14 cellular contexts compared by ENCODE assay signal in the genomic region with DNA sequence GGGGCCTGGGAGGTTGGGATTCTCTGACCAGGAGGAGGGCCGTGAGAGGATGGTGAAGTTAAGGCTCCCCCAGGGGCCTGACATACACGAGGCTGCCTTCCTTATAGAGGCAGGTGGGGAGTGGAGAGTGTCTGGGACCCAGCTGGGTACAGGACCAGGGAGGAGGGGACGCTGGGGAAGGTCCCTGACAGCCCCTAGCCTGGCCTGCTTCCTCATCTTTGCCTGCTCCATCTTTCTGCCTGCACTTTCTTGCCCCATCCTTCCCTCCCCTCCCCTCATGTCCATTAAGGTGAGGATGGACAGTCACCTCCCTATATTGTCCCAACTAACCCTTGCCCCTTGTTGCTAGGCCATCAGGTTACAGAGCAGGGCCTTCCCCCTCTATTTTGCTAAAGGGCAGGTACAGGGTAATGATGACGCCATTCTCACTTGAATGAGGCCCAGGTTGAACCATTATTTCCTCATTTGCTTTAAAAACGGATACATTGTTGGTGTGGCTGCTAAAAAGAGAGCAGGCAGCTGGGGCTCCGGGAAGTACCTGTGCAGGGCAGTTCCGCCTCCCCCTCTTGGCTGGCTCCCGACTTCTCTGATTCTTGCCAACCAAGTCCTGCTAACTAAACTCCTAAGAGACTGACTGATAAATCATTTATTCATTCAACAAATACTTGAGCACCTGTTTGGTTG. TPM values are rescaled to one million over a fixed set of nuclear protein-coding genes. Genes with fewer than 3 reads are reported as not detected.
DNase-seq lines count a peak whose midpoint lies in the region; ATAC-seq and TF ChIP-seq lines count a peak whose summit lies in the region.
"Had no signal": no experiment of that assay in that cellular context is flagged by ENCODE, and none has a peak within 500 bp of the region (broad histone marks: within the 10 kb centered on the region; RNA-seq: fewer than 3 reads in every experiment).

No MANE protein-coding gene starts in this region.

- H3K4me3 ChIP-seq in psoas muscle = no peak overlapping the region
- H3K4me3 ChIP-seq: cardiac muscle cell, skin epidermis had no signal

- H3K27me3 ChIP-seq in psoas muscle (ENCODE audit: insufficient read depth in 3 of 3, low read length in 2 of 3) = no peaks in the 10 kb centered on the region
- H3K27me3 ChIP-seq: cardiac muscle cell had no signal

- H3K36me3 ChIP-seq in psoas muscle (ENCODE audit: insufficient read depth in 1 of 2, low read depth in 1 of 2) = no peaks in the 10 kb centered on the region
- H3K36me3 ChIP-seq: cardiac muscle cell had no signal

- H3K9me3 Mint-ChIP-seq in activated CD4-positive, alpha-beta T cell treated with anti-CD3 and anti-CD28 coated beads, Interleukin-2, amount 10 ng/mL, durations not matched to agents 24 days and 14 days = no peaks in the 10 kb centered on the region
- H3K9me3 Mint-ChIP-seq in activated naive CD8-positive, alpha-beta T cell treated with anti-CD3 and anti-CD28 coated beads, Interleukin-2, amount 50 U/mL, for 24 hours = no peaks in the 10 kb centered on the region
- H3K9me3 Mint-ChIP-seq in stimulated activated naive B cell treated with anti-CD40 and anti-IgM and Interleukin-4, amounts not matched to agents 10 μg/mL and 1 μg/mL and 100 μg/mL, for 72 hours = peaks cover 3 to 5% of the 10 kb centered on the region in 2 donors

- H3K4me1 ChIP-seq in psoas muscle = peaks cover 15% of the 10 kb centered on the region

- H3K27me3 Mint-ChIP-seq in activated CD4-positive, alpha-beta T cell treated with anti-CD3 and anti-CD28 coated beads, Interleukin-2, amount 10 ng/mL, durations not matched to agents 24 days and 14 days = peaks cover 3% of the 10 kb centered on the region
- H3K27me3 Mint-ChIP-seq in activated naive CD8-positive, alpha-beta T cell treated with anti-CD3 and anti-CD28 coated beads, Interleukin-2, amount 50 U/mL, for 24 hours = no peaks in the 10 kb centered on the region
- H3K27me3 Mint-ChIP-seq in stimulated activated naive B cell treated with anti-CD40 and anti-IgM and Interleukin-4, amounts not matched to agents 10 μg/mL and 1 μg/mL and 100 μg/mL, for 72 hours = no peaks in the 10 kb centered on the region

- 74 to 81% (median 76%) methylated on average over 8 of the region's 8 CpGs for WGBS in psoas muscle, 3 donors

- intact Hi-C loops in activated CD4-positive, alpha-beta T cell treated with anti-CD3 and anti-CD28 coated beads, Interleukin-2, amount 10 ng/mL, durations not matched to agents 24 days and 14 days (cut with micrococcal nuclease) = no loop called here
- intact Hi-C loops in psoas muscle (cut with DNase I) = no loop called here

- peaks cover 12% of the 10 kb centered on the region for H3K4me1 Mint-ChIP-seq in activated CD4-positive, alpha-beta T cell treated with anti-CD3 and anti-CD28 coated beads, Interleukin-2, amount 10 ng/mL, durations not matched to agents 24 days and 14 days
- H3K4me1 Mint-ChIP-seq in activated naive CD8-positive, alpha-beta T cell treated with anti-CD3 and anti-CD28 coated beads, Interleukin-2, amount 50 U/mL, for 24 hours = peaks cover 33% of the 10 kb centered on the region
- peaks cover 54 to 93% of the 10 kb centered on the region in 2 donors for H3K4me1 Mint-ChIP-seq in stimulated activated naive B cell treated with anti-CD40 and anti-IgM and Interleukin-4, amounts not matched to agents 10 μg/mL and 1 μg/mL and 100 μg/mL, for 72 hours

- peaks cover 4% of the 10 kb centered on the region for H3K36me3 Mint-ChIP-seq in activated CD4-positive, alpha-beta T cell treated with anti-CD3 and anti-CD28 coated beads, Interleukin-2, amount 10 ng/mL, durations not matched to agents 24 days and 14 days (ENCODE audit: low read depth)
- H3K36me3 Mint-ChIP-seq in activated naive CD8-positive, alpha-beta T cell treated with anti-CD3 and anti-CD28 coated beads, Interleukin-2, amount 50 U/mL, for 24 hours (ENCODE audit: low read depth) = no peaks in the 10 kb centered on the region
- peaks cover 20 to 27% of the 10 kb centered on the region in 2 donors for H3K36me3 Mint-ChIP-seq in stimulated activated naive B cell treated with anti-CD40 and anti-IgM and Interleukin-4, amounts not matched to agents 10 μg/mL and 1 μg/mL and 100 μg/mL, for 72 hours

- ATAC-seq in HG02763 (IDR thresholded peaks at IDR 0.05; ENCODE audit: unreplicated experiment) (peak; percentile 46), psoas muscle (no peak)
- ATAC-seq in activated naive CD8-positive, alpha-beta T cell treated with anti-CD3 and anti-CD28 coated beads, Interleukin-2, amount 50 U/mL, for 24 hours = peak; percentile 29
- ATAC-seq in stimulated activated naive B cell treated with anti-CD40 and anti-IgM and Interleukin-4, amounts not matched to agents 10 μg/mL and 1 μg/mL and 100 μg/mL, for 72 hours (replicated peaks) = peak; percentile 73 to 79

- no peak overlapping the region for H3K4me3 Mint-ChIP-seq in activated CD4-positive, alpha-beta T cell treated with anti-CD3 and anti-CD28 coated beads, Interleukin-2, amount 10 ng/mL, durations not matched to agents 24 days and 14 days
- H3K4me3 Mint-ChIP-seq in activated naive CD8-positive, alpha-beta T cell treated with anti-CD3 and anti-CD28 coated beads, Interleukin-2, amount 50 U/mL, for 24 hours = no peak overlapping the region
- H3K4me3 Mint-ChIP-seq in stimulated activated naive B cell treated with anti-CD40 and anti-IgM and Interleukin-4, amounts not matched to agents 10 μg/mL and 1 μg/mL and 100 μg/mL, for 72 hours = peak overlapping the region; percentile 70 to 74

- no peaks in the 10 kb centered on the region for H3K9me3 ChIP-seq in psoas muscle

- peak overlapping the region; percentile 20 for H3K27ac Mint-ChIP-seq in activated CD4-positive, alpha-beta T cell treated with anti-CD3 and anti-CD28 coated beads, Interleukin-2, amount 10 ng/mL, durations not matched to agents 24 days and 14 days
- peak overlapping the region; percentile 69 for H3K27ac Mint-ChIP-seq in activated naive CD8-positive, alpha-beta T cell treated with anti-CD3 and anti-CD28 coated beads, Interleukin-2, amount 50 U/mL, for 24 hours
- peak overlapping the region; percentile 98 for H3K27ac Mint-ChIP-seq in stimulated activated naive B cell treated with anti-CD40 and anti-IgM and Interleukin-4, amounts not matched to agents 10 μg/mL and 1 μg/mL and 100 μg/mL, for 72 hours

- peak; percentile 60 for DNase-seq in activated CD4-positive, alpha-beta T cell treated with anti-CD3 and anti-CD28 coated beads, Interleukin-2, amount 10 ng/mL, durations not matched to agents 24 days and 14 days
- no peak for DNase-seq in activated CD4-positive, alpha-beta T cell treated with anti-CD3 and anti-CD28 coated beads, Interleukin-2, amount 50 U/mL, for 4 hours
- DNase-seq in activated naive CD8-positive, alpha-beta T cell treated with anti-CD3 and anti-CD28 coated beads, Interleukin-2, amount 50 U/mL, for 24 hours = no peak
- DNase-seq in stimulated activated naive B cell treated with anti-CD40 and anti-IgM and Interleukin-4, amounts not matched to agents 10 μg/mL and 1 μg/mL and 100 μg/mL, for 72 hours = peak; percentile 87
- no peak for DNase-seq in NCI-H2227 treated with DMSO at 0.1 percent for 48 hours (lab: John Stamatoyannopoulos, UW)
- DNase-seq in psoas muscle = no peak
- no peak for DNase-seq in effector CD4-positive, alpha-beta T cell

- no peak for TF ChIP-seq CTCF in psoas muscle (IDR thresholded peaks at IDR 0.05)

- H3K27ac ChIP-seq in psoas muscle = no peak overlapping the region
- H3K27ac ChIP-seq: cardiac muscle cell had no signal

RNA-seq across cellular contexts. Expression of a gene that starts 1.3 kb away (rescaled TPM):
- total RNA-seq in activated CD4-positive, alpha-beta T cell treated with anti-CD3 and anti-CD28 coated beads, Interleukin-2, amount 10 ng/mL, durations not matched to agents 24 days and 14 days = not detected in 2 replicates
- not detected for total RNA-seq in psoas muscle
- polyA plus RNA-seq in psoas muscle = not detected
- total RNA-seq: A673, cardiac muscle cell, H4, SK-MEL-5 had no signal
- polyA plus RNA-seq: cardiac muscle cell, liver had no signal

RNA-seq across cellular contexts. Expression of a gene that starts 16.9 kb away (rescaled TPM):
- total RNA-seq in activated CD4-positive, alpha-beta T cell treated with anti-CD3 and anti-CD28 coated beads, Interleukin-2, amount 10 ng/mL, durations not matched to agents 24 days and 14 days = 231 and 234 TPM in 2 replicates
- 1 to 10 TPM in 3 of 4 donors, under 1 TPM in 1; 0.89 to 2.8 (median 1.9) TPM for total RNA-seq in psoas muscle
- under 1 TPM; 0.30 to 0.79 (median 0.43) TPM for polyA plus RNA-seq in psoas muscle

RNA-seq across cellular contexts. Expression of a gene that starts 18.9 kb away (rescaled TPM):
- total RNA-seq in activated CD4-positive, alpha-beta T cell treated with anti-CD3 and anti-CD28 coated beads, Interleukin-2, amount 10 ng/mL, durations not matched to agents 24 days and 14 days = 250 and 251 TPM in 2 replicates
- total RNA-seq in psoas muscle = 10 to 100 TPM in 1 of 4 donors, 1 to 10 TPM in 3; 6.1 to 11.0 (median 7.9) TPM
- 1 to 10 TPM; 2.7 to 3.9 (median 2.8) TPM for polyA plus RNA-seq in psoas muscle

RNA-seq across cellular contexts. Expression of a gene that starts 20.9 kb away (rescaled TPM):
- 123 and 125 TPM in 2 replicates for total RNA-seq in activated CD4-positive, alpha-beta T cell treated with anti-CD3 and anti-CD28 coated beads, Interleukin-2, amount 10 ng/mL, durations not matched to agents 24 days and 14 days
- total RNA-seq in psoas muscle = 100 to 1,000 TPM; 134 to 313 (median 192) TPM
- 100 to 1,000 TPM in 2 of 3 donors, 10 to 100 TPM in 1; 61.7 to 181 (median 120) TPM for polyA plus RNA-seq in psoas muscle

RNA-seq across cellular contexts. Expression of a gene that starts 39.4 kb away (rescaled TPM):
- 66.7 and 69.0 TPM in 2 replicates for total RNA-seq in activated CD4-positive, alpha-beta T cell treated with anti-CD3 and anti-CD28 coated beads, Interleukin-2, amount 10 ng/mL, durations not matched to agents 24 days and 14 days
- 1 to 10 TPM in 3 of 4 donors, under 1 TPM in 1; 0.68 to 3.1 (median 2.3) TPM for total RNA-seq in psoas muscle
- 1 to 10 TPM in 2 of 3 donors, under 1 TPM in 1; 0.88 to 1.5 (median 1.1) TPM for polyA plus RNA-seq in psoas muscle

Comparison
In these comparisons a context has a peak if more than half of its experiments do, and no peak if none do; other contexts are left out.
1. DNase-seq: peak in activated CD4-positive, alpha-beta T cell treated with anti-CD3 and anti-CD28 coated beads, Interleukin-2, amount 10 ng/mL, durations not matched to agents 24 days and 14 days (single experiment) and stimulated activated naive B cell treated with anti-CD40 and anti-IgM and Interleukin-4, amounts not matched to agents 10 μg/mL and 1 μg/mL and 100 μg/mL, for 72 hours (single experiment); none in activated CD4-positive, alpha-beta T cell treated with anti-CD3 and anti-CD28 coated beads, Interleukin-2, amount 50 U/mL, for 4 hours (0 of 2), activated naive CD8-positive, alpha-beta T cell treated with anti-CD3 and anti-CD28 coated beads, Interleukin-2, amount 50 U/mL, for 24 hours (single experiment), NCI-H2227 treated with DMSO at 0.1 percent for 48 hours (single experiment), psoas muscle (0 of 2) and effector CD4-positive, alpha-beta T cell (single experiment).
2. H3K27ac Mint-ChIP-seq: peak in every context shown above with its lines; median percentile 98 in stimulated activated naive B cell treated with anti-CD40 and anti-IgM and Interleukin-4, amounts not matched to agents 10 μg/mL and 1 μg/mL and 100 μg/mL, for 72 hours; 69 in activated naive CD8-positive, alpha-beta T cell treated with anti-CD3 and anti-CD28 coated beads, Interleukin-2, amount 50 U/mL, for 24 hours; 20 in activated CD4-positive, alpha-beta T cell treated with anti-CD3 and anti-CD28 coated beads, Interleukin-2, amount 10 ng/mL, durations not matched to agents 24 days and 14 days.
3. H3K4me3 Mint-ChIP-seq: peak in stimulated activated naive B cell treated with anti-CD40 and anti-IgM and Interleukin-4, amounts not matched to agents 10 μg/mL and 1 μg/mL and 100 μg/mL, for 72 hours (2 of 2); none in activated CD4-positive, alpha-beta T cell treated with anti-CD3 and anti-CD28 coated beads, Interleukin-2, amount 10 ng/mL, durations not matched to agents 24 days and 14 days (single experiment) and activated naive CD8-positive, alpha-beta T cell treated with anti-CD3 and anti-CD28 coated beads, Interleukin-2, amount 50 U/mL, for 24 hours (single experiment).
4. ATAC-seq: peak in HG02763 (single experiment), activated naive CD8-positive, alpha-beta T cell treated with anti-CD3 and anti-CD28 coated beads, Interleukin-2, amount 50 U/mL, for 24 hours (single experiment) and stimulated activated naive B cell treated with anti-CD40 and anti-IgM and Interleukin-4, amounts not matched to agents 10 μg/mL and 1 μg/mL and 100 μg/mL, for 72 hours (2 of 2); none in psoas muscle (0 of 4).
5. RNA of a gene that starts 16.9 kb away (total RNA-seq): 231 to 234 TPM in activated CD4-positive, alpha-beta T cell treated with anti-CD3 and anti-CD28 coated beads, Interleukin-2, amount 10 ng/mL, durations not matched to agents 24 days and 14 days; 0.89 to 2.8 TPM in psoas muscle; every median in the first group is over 10 times any median in the second.
6. RNA of a gene that starts 18.9 kb away (total RNA-seq): 250 to 251 TPM in activated CD4-positive, alpha-beta T cell treated with anti-CD3 and anti-CD28 coated beads, Interleukin-2, amount 10 ng/mL, durations not matched to agents 24 days and 14 days; 6.1 to 11.0 TPM in psoas muscle; every median in the first group is over 10 times any median in the second.